17 cellular contexts compared by ENCODE assay signal in genomic region chr6:12950879-12951814, GRCh38.
"Had no signal": no experiment of that assay in that cellular context is flagged by ENCODE, and none has a peak within 500 bp of the region (broad histone marks: within the 10 kb centered on the region; RNA-seq: fewer than 3 reads in every experiment).

No MANE protein-coding gene starts in this region.

- H3K4me3 ChIP-seq: cardiac muscle cell, left lung, spleen, upper lobe of left lung had no signal

- H3K9me3 ChIP-seq: left lung, upper lobe of left lung had no signal

- DNase-seq: activated CD4-positive, alpha-beta memory T cell treated with anti-CD3 and anti-CD28 coated beads for 36 hours; activated CD4-positive, alpha-beta T cell treated with anti-CD3 and anti-CD28 coated beads for 48 hours; activated CD4-positive, CD25-positive, alpha-beta regulatory T cell; activated effector memory CD4-positive, alpha-beta T cell treated with anti-CD3 and anti-CD28 coated beads, Interleukin-2, amount 50 U/mL, for 16 hours; activated naive CD4-positive, alpha-beta T cell treated with anti-CD3 and anti-CD28 coated beads, Interleukin-2, amount 10 ng/mL, durations not matched to agents 7 days and 5 days; activated T-cell treated with anti-CD3 and anti-CD28 coated beads, Interleukin-2, amount 50 U/mL, for 72 hours; amygdala; immature natural killer cell; left lung; nucleus accumbens; posterior cingulate gyrus; spleen; stimulated activated CD4-positive, alpha-beta T cell treated with anti-CD3 and anti-CD28 coated beads, Interleukin-4, amount 100 ng/mL, for 1 hour; stimulated activated naive CD4-positive, alpha-beta T cell treated with Interleukin-2 at 50 U/mL for 16 hours; upper lobe of left lung had no signal

- H3K27ac ChIP-seq: cardiac muscle cell, epithelial cell of prostate, left lung, spleen, upper lobe of left lung had no signal

- H3K36me3 ChIP-seq: cardiac muscle cell, left lung, spleen, upper lobe of left lung had no signal

- ATAC-seq: left lung had no signal

- H3K27me3 ChIP-seq: cardiac muscle cell, left lung, spleen, upper lobe of left lung had no signal
